ENCODE assay signal across 22 cellular contexts in genomic region chr6:146594495-146594894, GRCh38. TPM values are rescaled to one million over a fixed set of nuclear protein-coding genes. Genes with fewer than 3 reads are reported as not detected.
DNase-seq lines count a peak whose midpoint lies in the region; ATAC-seq lines count a peak whose summit lies in the region.
"Had no signal": no experiment of that assay in that cellular context is flagged by ENCODE, and none has a peak within 500 bp of the region (broad histone marks: within the 10 kb centered on the region; RNA-seq: fewer than 3 reads in every experiment).

No MANE protein-coding gene starts in this region.

- peak; percentile 83 for DNase-seq in CD1c-positive myeloid dendritic cell (ENCODE audit: extremely low spot score)
- peak; percentile 62 for DNase-seq in Karpas-422
- DNase-seq in SK-MEL-5 (ENCODE audit: low read depth, low spot score): peak; percentile 37
- no peak for DNase-seq in left lobe of liver (ENCODE audit: low spot score)
- no peak for DNase-seq in effector memory CD4-positive, alpha-beta T cell
- DNase-seq: activated CD4-positive, alpha-beta T cell treated with anti-CD3 and anti-CD28 coated beads for 1 hour; activated naive CD4-positive, alpha-beta T cell treated with anti-CD3 and anti-CD28 coated beads, Interleukin-2, amount 50 U/mL, for 16 hours; activated T-cell treated with anti-CD3 and anti-CD28 coated beads, Interleukin-2, amount 50 U/mL, for 48 hours; aorta; central memory CD4-positive, alpha-beta T cell; erythroblast; gastrocnemius medialis; NCI-H1436; NCI-H510A treated with DMSO at 0.1 percent for 48 hours; PC-3; SK-N-SH; small intestine; T-helper 9 cell; tibial artery had no signal

- no peak overlapping the region for H3K27ac ChIP-seq in Karpas-422 (ENCODE audit: low read length)
- no peak overlapping the region for H3K27ac ChIP-seq in effector memory CD4-positive, alpha-beta T cell (ENCODE audit: insufficient read depth, low read length, poor library complexity, severe bottlenecking)
- H3K27ac ChIP-seq: gastrocnemius medialis, tibial artery had no signal

- no peak overlapping the region for H3K9ac ChIP-seq in Karpas-422 (ENCODE audit: low read length)
- H3K9ac ChIP-seq: SK-N-SH had no signal

- no peaks in the 10 kb centered on the region for H3K9me3 ChIP-seq in Karpas-422 (ENCODE audit: low read length)
- H3K9me3 ChIP-seq in effector memory CD4-positive, alpha-beta T cell (ENCODE audit: control insufficient read depth, low read length): no peaks in the 10 kb centered on the region
- H3K9me3 ChIP-seq: gastrocnemius medialis, SK-N-SH, tibial artery had no signal

- H3K4me1 ChIP-seq in Karpas-422 (ENCODE audit: low read length): peaks cover 33% of the 10 kb centered on the region
- H3K4me1 ChIP-seq in effector memory CD4-positive, alpha-beta T cell (ENCODE audit: control insufficient read depth, insufficient read depth, low read length, poor library complexity, severe bottlenecking): no peaks in the 10 kb centered on the region
- H3K4me1 ChIP-seq: gastrocnemius medialis had no signal

- no peaks in the 10 kb centered on the region for H3K9me2 ChIP-seq in Karpas-422 (replicated peaks; ENCODE audit: insufficient read depth, low read length)
- H3K9me2 ChIP-seq: SK-N-SH had no signal

- in situ Hi-C loops in SK-MEL-5 (cut with HindIII; ENCODE audit: low pct_unique_long_range_greater_than_20kb, low sequenced_read_pairs): no loop called here

- H3K4me3 ChIP-seq in Karpas-422 (ENCODE audit: low read length): no peak overlapping the region
- H3K4me3 ChIP-seq in effector memory CD4-positive, alpha-beta T cell (ENCODE audit: insufficient read depth, low read depth, low read length, poor library complexity, severe bottlenecking): no peak overlapping the region
- H3K4me3 ChIP-seq: gastrocnemius medialis, tibial artery had no signal

- H2AFZ ChIP-seq in Karpas-422 (ENCODE audit: low read length): no peak overlapping the region

- H3K4me2 ChIP-seq in Karpas-422 (ENCODE audit: low read depth, low read length, poor library complexity, severe bottlenecking): peak overlapping the region; percentile 23
- H3K4me2 ChIP-seq: SK-N-SH had no signal

- no peaks in the 10 kb centered on the region for H3K36me3 ChIP-seq in Karpas-422 (ENCODE audit: insufficient read depth, low read length)
- no peaks in the 10 kb centered on the region for H3K36me3 ChIP-seq in effector memory CD4-positive, alpha-beta T cell (ENCODE audit: control insufficient read depth, insufficient read depth, low read length)
- H3K36me3 ChIP-seq: gastrocnemius medialis, tibial artery had no signal

- no peaks in the 10 kb centered on the region for H3K27me3 ChIP-seq in Karpas-422 (ENCODE audit: low read length)
- no peaks in the 10 kb centered on the region for H3K27me3 ChIP-seq in effector memory CD4-positive, alpha-beta T cell (replicated peaks; ENCODE audit: control insufficient read depth, insufficient read depth, low read length, poor library complexity, severe bottlenecking)
- H3K27me3 ChIP-seq: gastrocnemius medialis, tibial artery had no signal

- ATAC-seq in left lobe of liver (peak; percentile 46), GM18868 (IDR thresholded peaks at IDR 0.05; ENCODE audit: unreplicated experiment) (no peak), GM18498 (IDR thresholded peaks at IDR 0.05; ENCODE audit: unreplicated experiment) (no peak)
- ATAC-seq: gastrocnemius medialis, PC-3 had no signal

- H3K79me2 ChIP-seq in Karpas-422 (ENCODE audit: low read length): no peaks in the 10 kb centered on the region

- H4K20me1 ChIP-seq in Karpas-422 (ENCODE audit: insufficient read depth, low read depth, low read length): no peaks in the 10 kb centered on the region

RNA-seq across cellular contexts. Expression of gene ADGB, which starts 4.3 kb away (rescaled TPM):
- not detected in 2 replicates for total RNA-seq in Karpas-422 (2014; rRNA removed; shearing (Covaris generic); ENCODE audit: low replicate concordance)
- total RNA-seq in SK-MEL-5 (2014; rRNA removed; shearing (Covaris generic)): not detected in 2 replicates
- not detected in 2 replicates for polyA plus RNA-seq in SK-MEL-5 (2015; cell fraction: cytosol; rRNA removed)
- not detected in 2 replicates for polyA plus RNA-seq in SK-MEL-5 (2015; cell fraction: nucleus; rRNA removed)
- total RNA-seq in left lobe of liver: not detected
- total RNA-seq: gastrocnemius medialis, PC-3, posterior vena cava had no signal
- polyA plus RNA-seq: aorta, SK-N-SH, small intestine had no signal

RNA-seq across cellular contexts. Expression of gene RAB32, which starts 50.9 kb away (rescaled TPM):
- not detected in 2 replicates for total RNA-seq in Karpas-422 (2014; rRNA removed; shearing (Covaris generic); ENCODE audit: low replicate concordance)
- 218 and 220 TPM in 2 replicates for total RNA-seq in SK-MEL-5 (2014; rRNA removed; shearing (Covaris generic))
- polyA plus RNA-seq in SK-MEL-5 (2015; cell fraction: cytosol; rRNA removed): 73.1 and 74.8 TPM in 2 replicates
- polyA plus RNA-seq in SK-MEL-5 (2015; cell fraction: nucleus; rRNA removed): 12.5 and 20.7 TPM in 2 replicates
- 13.6 TPM for total RNA-seq in left lobe of liver

Comparison
In these comparisons a context has a peak if more than half of its experiments do, and no peak if none do; other contexts are left out.
1. DNase-seq: peak in CD1c-positive myeloid dendritic cell (single experiment), Karpas-422 (single experiment) and SK-MEL-5 (single experiment); none in left lobe of liver (single experiment) and effector memory CD4-positive, alpha-beta T cell (0 of 3).
2. RNA of gene RAB32, which starts 50.9 kb away (total RNA-seq): 218 to 220 TPM in SK-MEL-5; 13.6 TPM in left lobe of liver (single experiment) and not detected in Karpas-422; every median in the first group is over 10 times any median in the second.